In the genomic region with DNA sequence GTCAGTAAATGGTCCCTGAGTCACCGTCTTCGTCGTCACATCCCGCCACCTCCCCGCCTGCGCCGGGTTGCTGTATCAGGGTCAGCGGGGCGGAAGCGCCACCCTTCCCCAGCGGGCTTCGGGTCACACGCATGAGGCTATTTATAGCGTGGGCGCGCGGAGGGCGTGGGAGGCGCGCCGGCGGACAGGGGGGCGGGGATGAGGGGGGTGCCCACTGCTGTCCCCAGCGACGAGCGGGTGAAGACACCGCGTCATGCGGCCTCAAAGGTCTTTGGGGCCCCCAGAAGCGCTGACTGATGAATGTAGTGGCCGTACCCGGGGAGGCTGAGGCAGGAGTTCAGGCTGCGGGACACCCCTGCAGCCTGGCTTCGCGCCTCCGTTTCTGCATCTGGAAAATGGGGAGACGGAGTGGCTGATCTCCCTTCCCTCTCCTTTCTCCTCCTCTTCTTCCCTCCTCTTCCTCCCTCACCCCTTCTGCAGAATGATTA, we compare ENCODE assay signal across 8 cellular contexts. TPM values are rescaled to one million over a fixed set of nuclear protein-coding genes. Genes with fewer than 3 reads are reported as not detected.
A peak's percentile ranks its signal among the peaks of the same experiment; 100 is the strongest.
DNase-seq lines count a peak whose midpoint lies in the region; ATAC-seq, FAIRE-seq and TF ChIP-seq lines count a peak whose summit lies in the region.

No MANE protein-coding gene starts in this region.

- peak; percentile 21 for ATAC-seq in foreskin keratinocyte
- peak; percentile 61 for ATAC-seq in omental fat pad (ENCODE audit: low FRiP score)
- no peak for ATAC-seq in HG02884 (IDR thresholded peaks at IDR 0.05; ENCODE audit: unreplicated experiment)
- ATAC-seq in GM18505 (IDR thresholded peaks at IDR 0.05; ENCODE audit: unreplicated experiment): no peak

- no peaks in the 10 kb centered on the region for H3K4me1 ChIP-seq in foreskin keratinocyte

- TF ChIP-seq CTCF in GM12864 (IDR thresholded peaks at IDR 0.05; ENCODE audit: low read depth, low read length, missing control alignments): no peak
- TF ChIP-seq CTCF in foreskin keratinocyte (conservative IDR thresholded peaks at IDR 0.05): no peak
- TF ChIP-seq CTCF in omental fat pad (IDR thresholded peaks at IDR 0.05): no peak

- peaks cover 38% of the 10 kb centered on the region for H3K27me3 ChIP-seq in foreskin keratinocyte

- TF ChIP-seq POLR2A in GM18505 (IDR thresholded peaks at IDR 0.05; ENCODE audit: borderline replicate concordance, extremely low read depth, insufficient read depth, insufficient read length): no peak

- DNase-seq in GM12864 (ENCODE audit: low read depth): no peak
- peak; percentile 75 for DNase-seq in LoVo (ENCODE audit: low spot score)
- DNase-seq in activated T-cell treated with anti-CD3 and anti-CD28 coated beads for 48 hours (ENCODE audit: low read depth): peak; percentile 36
- no peak for DNase-seq in foreskin keratinocyte
- DNase-seq in omental fat pad (ENCODE audit: low spot score): peak; percentile 28
- peak; percentile 66 for DNase-seq in urothelium cell line (ENCODE audit: low spot score)

- FAIRE-seq in urothelium cell line (lab: Jason Lieb, UNC): no peak

- H3K27ac ChIP-seq in foreskin keratinocyte: no peak overlapping the region

- H3K4me3 ChIP-seq in GM12864 (ENCODE audit: low read depth, low read length): peak overlapping the region; percentile 1; the same call in 1 of the 2 replicates

RNA-seq across cellular contexts. Expression of a gene that starts 7.9 kb away (rescaled TPM):
- total RNA-seq in foreskin keratinocyte (0.03 and 0.04 TPM in 2 replicates), omental fat pad (under 1 TPM; 0.09 to 0.24 (median 0.14) TPM)
- polyA plus RNA-seq in foreskin keratinocyte: under 0.01 TPM in 1 of 2 replicates, not detected in the other

RNA-seq across cellular contexts. Expression of a gene that starts 39.0 kb away (rescaled TPM):
- total RNA-seq in foreskin keratinocyte: 23.5 and 25.3 TPM in 2 replicates
- polyA plus RNA-seq in foreskin keratinocyte: 28.4 and 35.9 TPM in 2 replicates
- total RNA-seq in omental fat pad: 10 to 100 TPM; 19.4 to 35.9 (median 23.8) TPM

Comparison
In these comparisons a context has a peak if more than half of its experiments do, and no peak if none do; other contexts are left out.
1. DNase-seq: peak in LoVo (single experiment), activated T-cell treated with anti-CD3 and anti-CD28 coated beads for 48 hours (single experiment), omental fat pad (single experiment) and urothelium cell line (single experiment); none in GM12864 (single experiment) and foreskin keratinocyte (0 of 2).
2. ATAC-seq: peak in foreskin keratinocyte (single experiment) and omental fat pad (single experiment); none in HG02884 (single experiment) and GM18505 (single experiment).